19 cellular contexts compared by ENCODE assay signal in the genomic region with DNA sequence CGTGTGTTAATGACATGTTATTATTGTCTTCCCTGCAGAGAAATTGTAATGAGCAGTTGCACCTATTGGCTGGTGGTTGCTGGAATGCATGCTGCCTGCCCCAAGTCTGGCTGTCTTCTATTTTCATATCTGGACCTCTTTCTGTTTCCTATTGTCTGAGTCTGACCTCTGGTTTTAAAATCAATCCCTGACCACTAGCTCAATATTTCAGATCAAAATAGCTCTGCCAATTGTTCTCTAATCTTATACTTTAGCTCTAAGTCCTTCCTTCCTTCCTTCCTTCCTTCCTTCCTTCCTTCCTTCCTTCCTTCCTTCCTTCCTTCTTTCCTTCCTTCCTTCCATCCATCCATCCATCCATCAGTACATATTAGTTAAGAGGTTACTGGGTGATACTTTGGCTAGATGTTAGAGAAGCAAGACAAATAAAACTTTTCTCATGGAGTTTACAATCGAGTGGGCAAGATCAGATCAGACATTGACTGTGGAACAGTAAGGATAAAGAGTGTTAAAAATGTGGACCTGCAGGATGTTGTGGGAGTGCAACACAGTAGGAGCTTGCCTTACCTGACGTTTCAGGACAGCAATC.
A peak's percentile ranks its signal among the peaks of the same experiment; 100 is the strongest.
DNase-seq lines count a peak whose midpoint lies in the region; ATAC-seq and TF ChIP-seq lines count a peak whose summit lies in the region.
"Had no signal": no experiment of that assay in that cellular context is flagged by ENCODE, and none has a peak within 500 bp of the region (broad histone marks: within the 10 kb centered on the region; RNA-seq: fewer than 3 reads in every experiment).

No MANE protein-coding gene starts in this region.

- H3K27me3 Mint-ChIP-seq in mesothelial cell of epicardium (ENCODE audit: low read depth) = peaks cover 29% of the 10 kb centered on the region
- no peaks in the 10 kb centered on the region for H3K27me3 Mint-ChIP-seq in activated T-helper 2 cell treated with anti-CD3 and anti-CD28 coated beads, Interferon-gamma antibody, Interleukin-2, Interleukin-4, amounts not matched to agents 10 μg/mL and 5 μg/mL and 100 μg/mL, durations not matched to agents 14 hours and 24 hours and 36 hours (ENCODE audit: low read depth)
- H3K27me3 Mint-ChIP-seq: CD8-positive, alpha-beta memory T cell had no signal

- H3K27ac Mint-ChIP-seq in mesothelial cell of epicardium = no peak overlapping the region
- no peak overlapping the region for H3K27ac Mint-ChIP-seq in activated T-helper 2 cell treated with anti-CD3 and anti-CD28 coated beads, Interferon-gamma antibody, Interleukin-2, Interleukin-4, amounts not matched to agents 10 μg/mL and 5 μg/mL and 100 μg/mL, durations not matched to agents 14 hours and 24 hours and 36 hours
- H3K27ac Mint-ChIP-seq: CD8-positive, alpha-beta memory T cell had no signal

- no peaks in the 10 kb centered on the region for H3K36me3 ChIP-seq in OCI-LY1 (ENCODE audit: insufficient read depth, low read length)
- H3K36me3 ChIP-seq: BLaER1, HAP-1 had no signal

- peaks cover 41% of the 10 kb centered on the region for H3K4me1 ChIP-seq in OCI-LY1 (ENCODE audit: insufficient read depth, low read length, severe bottlenecking)
- H3K4me1 ChIP-seq: A549, Caco-2, HAP-1 had no signal

- intact Hi-C loops in activated T-helper 2 cell treated with anti-CD3 and anti-CD28 coated beads, Interferon-gamma antibody, Interleukin-2, Interleukin-4, amounts not matched to agents 10 μg/mL and 5 μg/mL and 100 μg/mL, durations not matched to agents 14 hours and 24 hours and 36 hours (cut with micrococcal nuclease) = no loop called here

- peak overlapping the region; percentile 7 for H3K27ac ChIP-seq in OCI-LY1 (ENCODE audit: low read depth, low read length, poor library complexity, severe bottlenecking)
- H3K27ac ChIP-seq: 22Rv1, A549, BLaER1, GM23248 had no signal

- H3K4me3 ChIP-seq in OCI-LY1 (ENCODE audit: low read depth, low read length, poor library complexity, severe bottlenecking) = no peak overlapping the region
- H3K4me3 ChIP-seq: A549, BLaER1, GM23248, HAP-1 had no signal

- H3K9me3 ChIP-seq in OCI-LY1 (ENCODE audit: low read length) = peaks cover 2% of the 10 kb centered on the region; the same call in 1 of the 2 replicates
- H3K9me3 ChIP-seq: A549, Caco-2, HAP-1 had no signal

- TF ChIP-seq CTCF in OCI-LY1 (IDR thresholded peaks at IDR 0.05; ENCODE audit: low read length) (no peak), mesothelial cell of epicardium (IDR thresholded peaks at IDR 0.05; ENCODE audit: unreplicated experiment) (no peak)

- DNase-seq in NCI-H146 (lab: John Stamatoyannopoulos, UW) = peak; percentile 14
- DNase-seq in NCI-H146 treated with DMSO at 0.1 percent for 48 hours (lab: John Stamatoyannopoulos, UW; ENCODE audit: unreplicated experiment) = no peak
- DNase-seq in NCI-H1417 treated with DMSO at 0.1 percent for 48 hours (lab: John Stamatoyannopoulos, UW) = peak; percentile 37
- DNase-seq in mesothelial cell of epicardium (ENCODE audit: low spot score in 2 of 2, unreplicated experiment in 2 of 2) = no peak
- DNase-seq in activated T-helper 2 cell treated with anti-CD3 and anti-CD28 coated beads, Interferon-gamma antibody, Interleukin-2, Interleukin-4, amounts not matched to agents 10 μg/mL and 5 μg/mL and 100 μg/mL, durations not matched to agents 14 hours and 24 hours and 36 hours (ENCODE audit: low spot score) = no peak
- no peak for DNase-seq in NCI-H1694 treated with DMSO at 0.1 percent for 48 hours (lab: John Stamatoyannopoulos, UW)
- DNase-seq: Caco-2; CD8-positive, alpha-beta memory T cell; DMS153; DMS79; GDM1; GM23248; IMR-90 had no signal

- no peaks in the 10 kb centered on the region for H3F3A ChIP-seq in OCI-LY1 (ENCODE audit: insufficient read depth, low read length)

- H3K79me2 ChIP-seq in OCI-LY1 (ENCODE audit: insufficient read depth, low read length) = no peaks in the 10 kb centered on the region

- H3K4me1 Mint-ChIP-seq in mesothelial cell of epicardium = no peaks in the 10 kb centered on the region
- H3K4me1 Mint-ChIP-seq in activated T-helper 2 cell treated with anti-CD3 and anti-CD28 coated beads, Interferon-gamma antibody, Interleukin-2, Interleukin-4, amounts not matched to agents 10 μg/mL and 5 μg/mL and 100 μg/mL, durations not matched to agents 14 hours and 24 hours and 36 hours (ENCODE audit: low read depth) = no peaks in the 10 kb centered on the region
- H3K4me1 Mint-ChIP-seq: CD8-positive, alpha-beta memory T cell had no signal

- H3K27me3 ChIP-seq in OCI-LY1 (ENCODE audit: insufficient read depth, low read length) = no peaks in the 10 kb centered on the region
- H3K27me3 ChIP-seq: BLaER1 had no signal

- no peak overlapping the region for H2AFZ ChIP-seq in OCI-LY1 (ENCODE audit: low read length)
- H2AFZ ChIP-seq: GM23248 had no signal

- H3K9me2 ChIP-seq in OCI-LY1 (ENCODE audit: low read depth, low read length) = no peaks in the 10 kb centered on the region

- no peak overlapping the region for H3K4me2 ChIP-seq in OCI-LY1 (ENCODE audit: low read length)
- H3K4me2 ChIP-seq: A549, BLaER1 had no signal

- no peaks in the 10 kb centered on the region for H3K36me3 Mint-ChIP-seq in mesothelial cell of epicardium
- H3K36me3 Mint-ChIP-seq in activated T-helper 2 cell treated with anti-CD3 and anti-CD28 coated beads, Interferon-gamma antibody, Interleukin-2, Interleukin-4, amounts not matched to agents 10 μg/mL and 5 μg/mL and 100 μg/mL, durations not matched to agents 14 hours and 24 hours and 36 hours (ENCODE audit: low read depth) = no peaks in the 10 kb centered on the region

- no peaks in the 10 kb centered on the region for H3K9me3 Mint-ChIP-seq in mesothelial cell of epicardium
- peaks cover 16% of the 10 kb centered on the region for H3K9me3 Mint-ChIP-seq in activated T-helper 2 cell treated with anti-CD3 and anti-CD28 coated beads, Interferon-gamma antibody, Interleukin-2, Interleukin-4, amounts not matched to agents 10 μg/mL and 5 μg/mL and 100 μg/mL, durations not matched to agents 14 hours and 24 hours and 36 hours

- H4K20me1 ChIP-seq in OCI-LY1 (ENCODE audit: insufficient read depth, low read length) = no peaks in the 10 kb centered on the region
- H4K20me1 ChIP-seq: BLaER1 had no signal

- no peak overlapping the region for H3K9ac ChIP-seq in OCI-LY1 (ENCODE audit: low read length)
- H3K9ac ChIP-seq: BLaER1, GM23248 had no signal

- no peak overlapping the region for H3K4me3 Mint-ChIP-seq in mesothelial cell of epicardium
- H3K4me3 Mint-ChIP-seq in activated T-helper 2 cell treated with anti-CD3 and anti-CD28 coated beads, Interferon-gamma antibody, Interleukin-2, Interleukin-4, amounts not matched to agents 10 μg/mL and 5 μg/mL and 100 μg/mL, durations not matched to agents 14 hours and 24 hours and 36 hours (ENCODE audit: low read depth) = no peak overlapping the region
- H3K4me3 Mint-ChIP-seq: CD8-positive, alpha-beta memory T cell had no signal

- ATAC-seq in HG03521 (IDR thresholded peaks at IDR 0.05; ENCODE audit: unreplicated experiment) = no peak
- ATAC-seq: A549 had no signal

Comparison
In these comparisons a context has a peak if more than half of its experiments do, and no peak if none do; other contexts are left out.
1. DNase-seq: peak in NCI-H146 (single experiment) and NCI-H1417 treated with DMSO at 0.1 percent for 48 hours (single experiment); none in NCI-H146 treated with DMSO at 0.1 percent for 48 hours (single experiment), mesothelial cell of epicardium (0 of 2), activated T-helper 2 cell treated with anti-CD3 and anti-CD28 coated beads, Interferon-gamma antibody, Interleukin-2, Interleukin-4, amounts not matched to agents 10 μg/mL and 5 μg/mL and 100 μg/mL, durations not matched to agents 14 hours and 24 hours and 36 hours (single experiment) and NCI-H1694 treated with DMSO at 0.1 percent for 48 hours (single experiment).